In genomic region chr6:81722503-81723223, GRCh38 we compare ENCODE assay signal across 23 cellular contexts.
"Had no signal": no experiment of that assay in that cellular context is flagged by ENCODE, and none has a peak within 500 bp of the region (broad histone marks: within the 10 kb centered on the region; RNA-seq: fewer than 3 reads in every experiment).

No MANE protein-coding gene starts in this region.

- H3K4me3 ChIP-seq: esophagus squamous epithelium, hepatocyte, prostate gland, right lobe of liver, skin epidermis, testis, tibial nerve, upper lobe of right lung, vagina had no signal

- ATAC-seq: foreskin keratinocyte; naive thymus-derived CD4-positive, alpha-beta T cell; right lobe of liver; stimulated activated naive B cell treated with anti-CD40 and anti-IgM and Interleukin-4, amounts not matched to agents 10 μg/mL and 1 μg/mL and 100 μg/mL, for 72 hours; stimulated activated naive CD8-positive, alpha-beta T cell treated with anti-CD3 and anti-CD28 coated beads, Interleukin-15, amount 100 ng/mL, for 72 hours; upper lobe of right lung had no signal

- DNase-seq: effector memory CD4-positive, alpha-beta T cell; esophagus squamous epithelium; head of caudate nucleus; kidney glomerular epithelial cell; mammary epithelial cell; naive thymus-derived CD4-positive, alpha-beta T cell; right lobe of liver; stimulated activated CD4-positive, alpha-beta T cell treated with anti-CD3 and anti-CD28 coated beads, Interleukin-2, amount 100 ng/mL, for 24 hours; stimulated activated CD4-positive, alpha-beta T cell treated with anti-CD3 and anti-CD28 coated beads, Interleukin-4, amount 100 ng/mL, for 4 hours; stimulated activated naive B cell treated with anti-CD40 and anti-IgM and Interleukin-4, amounts not matched to agents 10 μg/mL and 1 μg/mL and 100 μg/mL, for 72 hours; stimulated activated naive CD8-positive, alpha-beta T cell treated with anti-CD3 and anti-CD28 coated beads, Interleukin-15, amount 100 ng/mL, for 72 hours; testis; upper lobe of right lung had no signal

- H3K9me3 ChIP-seq: esophagus squamous epithelium, prostate gland, right lobe of liver, testis, tibial nerve, upper lobe of right lung, vagina had no signal

- H3K36me3 ChIP-seq: esophagus squamous epithelium, prostate gland, right lobe of liver, tibial nerve, upper lobe of right lung, vagina had no signal

- H3K27ac ChIP-seq: epithelial cell of prostate, esophagus squamous epithelium, foreskin keratinocyte, parathyroid adenoma, prostate gland, right lobe of liver, skin epidermis, testis, tibial nerve, upper lobe of right lung, vagina had no signal

- H3K27me3 ChIP-seq: esophagus squamous epithelium, foreskin keratinocyte, hepatocyte, right lobe of liver, testis, tibial nerve, upper lobe of right lung, vagina had no signal

- FAIRE-seq: endometrium, islet of Langerhans had no signal

- H3K4me1 ChIP-seq: esophagus squamous epithelium, foreskin keratinocyte, parathyroid adenoma, prostate gland, testis, tibial nerve, upper lobe of right lung, vagina had no signal
